8 cellular contexts compared by ENCODE assay signal in genomic region chr15:78507831-78508160, GRCh38. TPM values are rescaled to one million over a fixed set of nuclear protein-coding genes. Genes with fewer than 3 reads are reported as not detected.
DNase-seq lines count a peak whose midpoint lies in the region; ATAC-seq lines count a peak whose summit lies in the region.

No MANE protein-coding gene starts in this region.

- H3K27ac Mint-ChIP-seq in activated naive CD4-positive, alpha-beta T cell treated with anti-CD3 and anti-CD28 coated beads, Interleukin-2, amount 50 U/mL, for 72 hours = peak overlapping the region; percentile 73
- no peak overlapping the region for H3K27ac Mint-ChIP-seq in stimulated activated naive B cell treated with anti-CD40 and anti-IgM and Interleukin-4, amounts not matched to agents 10 μg/mL and 1 μg/mL and 100 μg/mL, for 72 hours

- peaks cover 11 to 21% of the 10 kb centered on the region in 2 donors for H3K4me1 Mint-ChIP-seq in stimulated activated naive B cell treated with anti-CD40 and anti-IgM and Interleukin-4, amounts not matched to agents 10 μg/mL and 1 μg/mL and 100 μg/mL, for 72 hours

- DNase-seq in activated naive CD4-positive, alpha-beta T cell treated with anti-CD3 and anti-CD28 coated beads, Interleukin-2, amount 50 U/mL, for 72 hours (ENCODE audit: low spot score in 2 of 2) = no peak
- DNase-seq in stimulated activated naive B cell treated with anti-CD40 and anti-IgM and Interleukin-4, amounts not matched to agents 10 μg/mL and 1 μg/mL and 100 μg/mL, for 72 hours = no peak
- DNase-seq in superior temporal gyrus (ENCODE audit: extremely low spot score) = no peak

- ATAC-seq in GM19351 (IDR thresholded peaks at IDR 0.05; ENCODE audit: unreplicated experiment) = peak; percentile 26
- ATAC-seq in HG03095 (IDR thresholded peaks at IDR 0.05; ENCODE audit: unreplicated experiment) = peak; percentile 31
- ATAC-seq in activated naive CD4-positive, alpha-beta T cell treated with anti-CD3 and anti-CD28 coated beads, Interleukin-2, amount 50 U/mL, for 72 hours = peak; percentile 32 to 34
- ATAC-seq in stimulated activated naive B cell treated with anti-CD40 and anti-IgM and Interleukin-4, amounts not matched to agents 10 μg/mL and 1 μg/mL and 100 μg/mL, for 72 hours (replicated peaks) = peak; percentile 49 to 51
- no peak for ATAC-seq in GM18858 (IDR thresholded peaks at IDR 0.05; ENCODE audit: unreplicated experiment)
- no peak for ATAC-seq in GM21360 (IDR thresholded peaks at IDR 0.05; ENCODE audit: unreplicated experiment)

- H3K27me3 Mint-ChIP-seq in stimulated activated naive B cell treated with anti-CD40 and anti-IgM and Interleukin-4, amounts not matched to agents 10 μg/mL and 1 μg/mL and 100 μg/mL, for 72 hours = peaks cover 5 to 17% of the 10 kb centered on the region in 2 donors

- peaks cover 2% of the 10 kb centered on the region for H3K9me3 ChIP-seq in iPS-18c (ENCODE audit: control insufficient read depth, insufficient read depth, low read length)

- no peaks in the 10 kb centered on the region for H3K36me3 Mint-ChIP-seq in activated naive CD4-positive, alpha-beta T cell treated with anti-CD3 and anti-CD28 coated beads, Interleukin-2, amount 50 U/mL, for 72 hours
- H3K36me3 Mint-ChIP-seq in stimulated activated naive B cell treated with anti-CD40 and anti-IgM and Interleukin-4, amounts not matched to agents 10 μg/mL and 1 μg/mL and 100 μg/mL, for 72 hours = peaks cover 0 to 1% of the 10 kb centered on the region in 2 donors

- peak overlapping the region; percentile 81 for H3K4me3 ChIP-seq in iPS-18c (ENCODE audit: insufficient read depth, low read depth, low read length)

- H3K9me3 Mint-ChIP-seq in activated naive CD4-positive, alpha-beta T cell treated with anti-CD3 and anti-CD28 coated beads, Interleukin-2, amount 50 U/mL, for 72 hours = no peaks in the 10 kb centered on the region
- no peaks in the 10 kb centered on the region for H3K9me3 Mint-ChIP-seq in stimulated activated naive B cell treated with anti-CD40 and anti-IgM and Interleukin-4, amounts not matched to agents 10 μg/mL and 1 μg/mL and 100 μg/mL, for 72 hours

- peak overlapping the region; percentile 94 for H3K4me3 Mint-ChIP-seq in stimulated activated naive B cell treated with anti-CD40 and anti-IgM and Interleukin-4, amounts not matched to agents 10 μg/mL and 1 μg/mL and 100 μg/mL, for 72 hours

RNA-seq across cellular contexts. Expression of gene HYKK, which starts 0.4 kb away (rescaled TPM):
- total RNA-seq in activated naive CD4-positive, alpha-beta T cell treated with anti-CD3 and anti-CD28 coated beads, Interleukin-2, amount 50 U/mL, for 72 hours = 1 to 10 TPM; 1.6 to 5.1 TPM

RNA-seq across cellular contexts. Expression of gene PSMA4, which starts 32.4 kb away (rescaled TPM):
- total RNA-seq in activated naive CD4-positive, alpha-beta T cell treated with anti-CD3 and anti-CD28 coated beads, Interleukin-2, amount 50 U/mL, for 72 hours = 100 to 1,000 TPM; 283 to 303 TPM

RNA-seq across cellular contexts. Expression of gene CHRNA5, which starts 57.5 kb away (rescaled TPM):
- total RNA-seq in activated naive CD4-positive, alpha-beta T cell treated with anti-CD3 and anti-CD28 coated beads, Interleukin-2, amount 50 U/mL, for 72 hours = 1 to 10 TPM; 4.6 to 5.7 TPM

Comparison
In these comparisons a context has a peak if more than half of its experiments do, and no peak if none do; other contexts are left out.
1. ATAC-seq: peak in GM19351 (single experiment), HG03095 (single experiment), activated naive CD4-positive, alpha-beta T cell treated with anti-CD3 and anti-CD28 coated beads, Interleukin-2, amount 50 U/mL, for 72 hours (2 of 2) and stimulated activated naive B cell treated with anti-CD40 and anti-IgM and Interleukin-4, amounts not matched to agents 10 μg/mL and 1 μg/mL and 100 μg/mL, for 72 hours (2 of 2); none in GM18858 (single experiment) and GM21360 (single experiment).